In the genomic region with DNA sequence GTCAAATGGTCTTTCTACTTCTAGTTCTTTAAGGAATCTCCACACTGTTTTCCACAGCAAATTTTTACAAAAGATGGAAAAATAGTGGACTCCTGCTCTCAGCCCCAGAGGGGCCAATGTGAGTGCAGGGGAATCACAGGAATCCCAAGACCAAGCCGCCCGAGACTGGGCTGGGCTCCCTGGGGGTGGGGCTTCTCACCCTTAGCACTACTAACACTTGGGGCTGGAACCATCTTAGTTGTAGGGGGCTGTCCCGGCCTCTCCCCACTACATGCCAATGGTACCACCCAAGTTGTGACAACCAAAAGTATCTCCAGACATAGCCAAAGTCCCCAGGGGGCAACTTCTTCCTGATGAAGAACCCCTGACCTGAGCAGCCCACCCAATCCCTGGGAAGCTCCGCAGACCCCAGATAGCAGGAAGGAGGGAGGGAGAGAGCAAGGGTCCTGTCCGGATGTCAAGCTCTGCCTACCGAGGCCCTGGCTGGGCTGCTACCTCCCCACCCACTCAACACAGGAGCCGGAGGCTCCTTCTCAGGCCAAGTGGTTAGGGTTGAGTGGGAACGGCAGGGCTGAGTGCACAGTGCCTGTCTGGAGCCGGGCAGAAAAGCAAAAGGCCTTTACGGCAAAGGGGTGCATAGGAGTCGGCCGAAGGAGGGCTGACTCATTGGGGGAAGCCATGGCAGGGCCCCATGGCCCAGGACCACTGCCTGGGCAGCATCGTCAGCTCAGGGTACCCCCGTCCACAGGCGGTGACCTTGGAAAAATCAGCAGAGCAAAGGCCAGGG, we compare ENCODE assay signal across 1 cellular context.
TF ChIP-seq lines count a peak whose summit lies in the region.

No MANE protein-coding gene starts in this region.

TF ChIP-seq in H1, 55 proteins besides CTCF, POLR2A, EP300 and RAD21:
- TF ChIP-seq TAF7 (optimal IDR thresholded peaks at IDR 0.05; ENCODE audit: borderline replicate concordance, low read depth, low read length) = no peak
- TF ChIP-seq BCL11A (IDR thresholded peaks at IDR 0.05; ENCODE audit: low read depth in 2 of 2, low read length in 2 of 2) = no peak
- TF ChIP-seq, protein P1, sequence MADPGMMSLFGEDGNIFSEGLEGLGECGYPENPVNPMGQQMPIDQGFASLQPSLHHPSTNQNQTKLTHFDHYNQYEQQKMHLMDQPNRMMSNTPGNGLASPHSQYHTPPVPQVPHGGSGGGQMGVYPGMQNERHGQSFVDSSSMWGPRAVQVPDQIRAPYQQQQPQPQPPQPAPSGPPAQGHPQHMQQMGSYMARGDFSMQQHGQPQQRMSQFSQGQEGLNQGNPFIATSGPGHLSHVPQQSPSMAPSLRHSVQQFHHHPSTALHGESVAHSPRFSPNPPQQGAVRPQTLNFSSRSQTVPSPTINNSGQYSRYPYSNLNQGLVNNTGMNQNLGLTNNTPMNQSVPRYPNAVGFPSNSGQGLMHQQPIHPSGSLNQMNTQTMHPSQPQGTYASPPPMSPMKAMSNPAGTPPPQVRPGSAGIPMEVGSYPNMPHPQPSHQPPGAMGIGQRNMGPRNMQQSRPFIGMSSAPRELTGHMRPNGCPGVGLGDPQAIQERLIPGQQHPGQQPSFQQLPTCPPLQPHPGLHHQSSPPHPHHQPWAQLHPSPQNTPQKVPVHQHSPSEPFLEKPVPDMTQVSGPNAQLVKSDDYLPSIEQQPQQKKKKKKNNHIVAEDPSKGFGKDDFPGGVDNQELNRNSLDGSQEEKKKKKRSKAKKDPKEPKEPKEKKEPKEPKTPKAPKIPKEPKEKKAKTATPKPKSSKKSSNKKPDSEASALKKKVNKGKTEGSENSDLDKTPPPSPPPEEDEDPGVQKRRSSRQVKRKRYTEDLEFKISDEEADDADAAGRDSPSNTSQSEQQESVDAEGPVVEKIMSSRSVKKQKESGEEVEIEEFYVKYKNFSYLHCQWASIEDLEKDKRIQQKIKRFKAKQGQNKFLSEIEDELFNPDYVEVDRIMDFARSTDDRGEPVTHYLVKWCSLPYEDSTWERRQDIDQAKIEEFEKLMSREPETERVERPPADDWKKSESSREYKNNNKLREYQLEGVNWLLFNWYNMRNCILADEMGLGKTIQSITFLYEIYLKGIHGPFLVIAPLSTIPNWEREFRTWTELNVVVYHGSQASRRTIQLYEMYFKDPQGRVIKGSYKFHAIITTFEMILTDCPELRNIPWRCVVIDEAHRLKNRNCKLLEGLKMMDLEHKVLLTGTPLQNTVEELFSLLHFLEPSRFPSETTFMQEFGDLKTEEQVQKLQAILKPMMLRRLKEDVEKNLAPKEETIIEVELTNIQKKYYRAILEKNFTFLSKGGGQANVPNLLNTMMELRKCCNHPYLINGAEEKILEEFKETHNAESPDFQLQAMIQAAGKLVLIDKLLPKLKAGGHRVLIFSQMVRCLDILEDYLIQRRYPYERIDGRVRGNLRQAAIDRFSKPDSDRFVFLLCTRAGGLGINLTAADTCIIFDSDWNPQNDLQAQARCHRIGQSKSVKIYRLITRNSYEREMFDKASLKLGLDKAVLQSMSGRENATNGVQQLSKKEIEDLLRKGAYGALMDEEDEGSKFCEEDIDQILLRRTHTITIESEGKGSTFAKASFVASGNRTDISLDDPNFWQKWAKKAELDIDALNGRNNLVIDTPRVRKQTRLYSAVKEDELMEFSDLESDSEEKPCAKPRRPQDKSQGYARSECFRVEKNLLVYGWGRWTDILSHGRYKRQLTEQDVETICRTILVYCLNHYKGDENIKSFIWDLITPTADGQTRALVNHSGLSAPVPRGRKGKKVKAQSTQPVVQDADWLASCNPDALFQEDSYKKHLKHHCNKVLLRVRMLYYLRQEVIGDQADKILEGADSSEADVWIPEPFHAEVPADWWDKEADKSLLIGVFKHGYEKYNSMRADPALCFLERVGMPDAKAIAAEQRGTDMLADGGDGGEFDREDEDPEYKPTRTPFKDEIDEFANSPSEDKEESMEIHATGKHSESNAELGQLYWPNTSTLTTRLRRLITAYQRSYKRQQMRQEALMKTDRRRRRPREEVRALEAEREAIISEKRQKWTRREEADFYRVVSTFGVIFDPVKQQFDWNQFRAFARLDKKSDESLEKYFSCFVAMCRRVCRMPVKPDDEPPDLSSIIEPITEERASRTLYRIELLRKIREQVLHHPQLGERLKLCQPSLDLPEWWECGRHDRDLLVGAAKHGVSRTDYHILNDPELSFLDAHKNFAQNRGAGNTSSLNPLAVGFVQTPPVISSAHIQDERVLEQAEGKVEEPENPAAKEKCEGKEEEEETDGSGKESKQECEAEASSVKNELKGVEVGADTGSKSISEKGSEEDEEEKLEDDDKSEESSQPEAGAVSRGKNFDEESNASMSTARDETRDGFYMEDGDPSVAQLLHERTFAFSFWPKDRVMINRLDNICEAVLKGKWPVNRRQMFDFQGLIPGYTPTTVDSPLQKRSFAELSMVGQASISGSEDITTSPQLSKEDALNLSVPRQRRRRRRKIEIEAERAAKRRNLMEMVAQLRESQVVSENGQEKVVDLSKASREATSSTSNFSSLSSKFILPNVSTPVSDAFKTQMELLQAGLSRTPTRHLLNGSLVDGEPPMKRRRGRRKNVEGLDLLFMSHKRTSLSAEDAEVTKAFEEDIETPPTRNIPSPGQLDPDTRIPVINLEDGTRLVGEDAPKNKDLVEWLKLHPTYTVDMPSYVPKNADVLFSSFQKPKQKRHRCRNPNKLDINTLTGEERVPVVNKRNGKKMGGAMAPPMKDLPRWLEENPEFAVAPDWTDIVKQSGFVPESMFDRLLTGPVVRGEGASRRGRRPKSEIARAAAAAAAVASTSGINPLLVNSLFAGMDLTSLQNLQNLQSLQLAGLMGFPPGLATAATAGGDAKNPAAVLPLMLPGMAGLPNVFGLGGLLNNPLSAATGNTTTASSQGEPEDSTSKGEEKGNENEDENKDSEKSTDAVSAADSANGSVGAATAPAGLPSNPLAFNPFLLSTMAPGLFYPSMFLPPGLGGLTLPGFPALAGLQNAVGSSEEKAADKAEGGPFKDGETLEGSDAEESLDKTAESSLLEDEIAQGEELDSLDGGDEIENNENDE (IDR thresholded peaks at IDR 0.05; ENCODE audit: insufficient replicate concordance, low read length) = no peak
- TF ChIP-seq SP4 (IDR thresholded peaks at IDR 0.05; ENCODE audit: low read length) = no peak
- no peak for TF ChIP-seq TBP (IDR thresholded peaks at IDR 0.05; ENCODE audit: low read depth, low read length)
- no peak for TF ChIP-seq JUN (IDR thresholded peaks at IDR 0.05; ENCODE audit: low read depth, low read length)
- TF ChIP-seq, protein P2, sequence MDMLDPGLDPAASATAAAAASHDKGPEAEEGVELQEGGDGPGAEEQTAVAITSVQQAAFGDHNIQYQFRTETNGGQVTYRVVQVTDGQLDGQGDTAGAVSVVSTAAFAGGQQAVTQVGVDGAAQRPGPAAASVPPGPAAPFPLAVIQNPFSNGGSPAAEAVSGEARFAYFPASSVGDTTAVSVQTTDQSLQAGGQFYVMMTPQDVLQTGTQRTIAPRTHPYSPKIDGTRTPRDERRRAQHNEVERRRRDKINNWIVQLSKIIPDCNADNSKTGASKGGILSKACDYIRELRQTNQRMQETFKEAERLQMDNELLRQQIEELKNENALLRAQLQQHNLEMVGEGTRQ (IDR thresholded peaks at IDR 0.05; ENCODE audit: low read length) = no peak
- no peak for TF ChIP-seq ZNF274 (IDR thresholded peaks at IDR 0.05; ENCODE audit: borderline replicate concordance, extremely low read depth, low read length)
- no peak for TF ChIP-seq CTBP2 (IDR thresholded peaks at IDR 0.05; ENCODE audit: borderline replicate concordance, insufficient read depth, insufficient read length, low read length)
- TF ChIP-seq NRF1 (IDR thresholded peaks at IDR 0.05; ENCODE audit: low read depth, low read length) = no peak
- TF ChIP-seq CHD1 (IDR thresholded peaks at IDR 0.05; ENCODE audit: low read depth, low read length) = no peak
